Comparison of ENCODE assay signal across 23 cellular contexts in genomic region chr3:69929019-69929418, GRCh38.
"Had no signal": no experiment of that assay in that cellular context is flagged by ENCODE, and none has a peak within 500 bp of the region (broad histone marks: within the 10 kb centered on the region; RNA-seq: fewer than 3 reads in every experiment).

No MANE protein-coding gene starts in this region.

- H3K27ac ChIP-seq: breast epithelium, left lung, neutrophil, skin epidermis, stomach, suprapubic skin had no signal

- DNase-seq: activated CD4-positive, alpha-beta memory T cell treated with anti-CD3 and anti-CD28 coated beads for 36 hours; activated CD4-positive, alpha-beta T cell treated with anti-CD3 and anti-CD28 coated beads, Interleukin-2, amount 10 ng/mL, durations not matched to agents 24 days and 14 days; activated CD4-positive, CD25-positive, alpha-beta regulatory T cell treated with anti-CD3 and anti-CD28 coated beads, Interleukin-2, amount 50 U/mL, for 72 hours; activated CD8-positive, alpha-beta memory T cell treated with anti-CD3 and anti-CD28 coated beads, Interleukin-2, amount 50 U/mL, for 4 hours; activated gamma-delta T cell; activated naive CD4-positive, alpha-beta T cell treated with anti-CD3 and anti-CD28 coated beads, Interleukin-2, amount 50 U/mL, for 16 hours; activated naive CD8-positive, alpha-beta T cell treated with anti-CD3 and anti-CD28 coated beads, Interleukin-2, amount 50 U/mL, for 24 hours; activated T-cell treated with anti-CD3 and anti-CD28 coated beads, Interleukin-2, amount 50 U/mL, for 1 hour; cerebellar nuclear complex; cortex of kidney; left lung; naive B cell; nephron progenitor cell; stimulated activated CD4-positive, alpha-beta T cell treated with anti-CD3 and anti-CD28 coated beads, Interleukin-4, amount 100 ng/mL, for 24 hours; stomach; T-helper 2 cell had no signal

- H3K4me1 ChIP-seq: breast epithelium, left lung had no signal

- H3K36me3 ChIP-seq: breast epithelium, left lung, neutrophil, stomach, suprapubic skin, tibial nerve had no signal

- H3K27me3 ChIP-seq: breast epithelium, left lung, neutrophil, stomach, suprapubic skin, tibial nerve had no signal

- ATAC-seq: activated naive CD8-positive, alpha-beta T cell treated with anti-CD3 and anti-CD28 coated beads, Interleukin-2, amount 50 U/mL, for 24 hours; left lung; sciatic nerve; stimulated activated effector memory CD8-positive, alpha-beta T cell treated with anti-CD3 and anti-CD28 coated beads, Interleukin-12 subunit alpha, Interleukin-12 subunit beta, amount 100 ng/mL, for 72 hours had no signal

- H3K4me3 ChIP-seq: breast epithelium, left lung, skin epidermis, stomach, suprapubic skin, tibial nerve had no signal

- H3K9me3 ChIP-seq: breast epithelium, left lung, neutrophil, stomach, suprapubic skin, tibial nerve had no signal
